1 cellular context compared by ENCODE assay signal in the genomic region with DNA sequence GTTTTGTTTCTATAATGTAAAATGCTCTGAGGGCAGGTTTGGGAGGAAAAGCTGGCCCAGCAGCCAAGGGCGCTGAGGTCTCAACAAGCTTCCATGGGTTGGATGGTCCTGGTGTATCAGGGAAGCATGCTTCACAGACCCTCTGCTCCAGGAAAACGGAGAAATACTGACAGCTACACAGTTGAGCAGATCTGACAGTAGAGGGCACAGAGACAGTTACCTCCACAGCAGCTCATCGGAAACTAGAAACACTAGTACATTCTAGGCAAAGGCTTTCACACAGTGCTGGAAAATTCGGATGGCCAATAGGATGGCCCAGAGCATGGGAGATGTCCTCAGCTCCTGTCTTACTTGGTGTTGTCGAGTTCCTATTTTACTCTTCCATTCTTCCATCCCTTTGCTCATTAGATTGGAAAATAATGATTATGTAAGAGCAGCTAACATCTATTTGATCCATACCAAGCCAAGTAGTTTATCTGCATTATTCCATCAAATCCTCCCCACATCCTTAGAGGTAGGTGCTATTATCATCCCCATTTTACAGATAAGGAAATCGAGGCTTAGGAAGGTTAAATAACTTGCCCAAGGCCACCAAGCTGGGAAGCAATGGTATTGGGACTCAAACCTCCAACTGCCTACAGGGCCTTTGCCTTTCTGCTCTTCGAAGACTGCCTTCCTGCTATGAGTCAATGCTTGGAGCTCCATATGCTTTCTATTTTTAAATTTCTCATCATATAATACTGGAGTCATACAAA.
A peak's percentile ranks its signal among the peaks of the same experiment; 100 is the strongest.
TF ChIP-seq lines count a peak whose summit lies in the region.

No MANE protein-coding gene starts in this region.

TF ChIP-seq in K562, 482 proteins besides CTCF, POLR2A, EP300 and RAD21 (continued from another document):
- TF ChIP-seq, protein P1, sequence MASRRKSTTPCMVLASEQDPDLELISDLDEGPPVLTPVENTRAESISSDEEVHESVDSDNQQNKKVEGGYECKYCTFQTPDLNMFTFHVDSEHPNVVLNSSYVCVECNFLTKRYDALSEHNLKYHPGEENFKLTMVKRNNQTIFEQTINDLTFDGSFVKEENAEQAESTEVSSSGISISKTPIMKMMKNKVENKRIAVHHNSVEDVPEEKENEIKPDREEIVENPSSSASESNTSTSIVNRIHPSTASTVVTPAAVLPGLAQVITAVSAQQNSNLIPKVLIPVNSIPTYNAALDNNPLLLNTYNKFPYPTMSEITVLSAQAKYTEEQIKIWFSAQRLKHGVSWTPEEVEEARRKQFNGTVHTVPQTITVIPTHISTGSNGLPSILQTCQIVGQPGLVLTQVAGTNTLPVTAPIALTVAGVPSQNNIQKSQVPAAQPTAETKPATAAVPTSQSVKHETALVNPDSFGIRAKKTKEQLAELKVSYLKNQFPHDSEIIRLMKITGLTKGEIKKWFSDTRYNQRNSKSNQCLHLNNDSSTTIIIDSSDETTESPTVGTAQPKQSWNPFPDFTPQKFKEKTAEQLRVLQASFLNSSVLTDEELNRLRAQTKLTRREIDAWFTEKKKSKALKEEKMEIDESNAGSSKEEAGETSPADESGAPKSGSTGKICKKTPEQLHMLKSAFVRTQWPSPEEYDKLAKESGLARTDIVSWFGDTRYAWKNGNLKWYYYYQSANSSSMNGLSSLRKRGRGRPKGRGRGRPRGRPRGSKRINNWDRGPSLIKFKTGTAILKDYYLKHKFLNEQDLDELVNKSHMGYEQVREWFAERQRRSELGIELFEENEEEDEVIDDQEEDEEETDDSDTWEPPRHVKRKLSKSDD (conservative IDR thresholded peaks at IDR 0.05; ENCODE audit: low read length): no peak
- peak; percentile 83 for TF ChIP-seq RBM25 (IDR thresholded peaks at IDR 0.05; ENCODE audit: low read depth, low read length, severe bottlenecking)
- 0 out of 4 replicates have a peak, but pooled peaks of 1 of the 2 experiments have one; percentile 12 for TF ChIP-seq KDM1A (IDR thresholded peaks at IDR 0.05)
- peak; percentile 71; the same call in 1 of the 2 replicates for TF ChIP-seq BCOR (IDR thresholded peaks at IDR 0.05)
- TF ChIP-seq RBFOX2 (IDR thresholded peaks at IDR 0.05; ENCODE audit: low read depth, low read length): 0 out of 2 replicates have a peak, but pooled peaks have one; percentile 14
- peak; percentile 87 for TF ChIP-seq ESRRA (IDR thresholded peaks at IDR 0.05; ENCODE audit: borderline replicate concordance, low read depth)
